In genomic region chr16:23679274-23679985, GRCh38 we compare ENCODE assay signal across 8 cellular contexts. TPM values are rescaled to one million over a fixed set of nuclear protein-coding genes. Genes with fewer than 3 reads are reported as not detected.
DNase-seq lines count a peak whose midpoint lies in the region; ATAC-seq and TF ChIP-seq lines count a peak whose summit lies in the region.

No MANE protein-coding gene starts in this region.

- H3K9me3 Mint-ChIP-seq in activated T-helper 1 cell treated with anti-CD3 and anti-CD28 coated beads, Interleukin-12 subunit alpha, Interleukin-12 subunit beta, Interleukin-2, Interleukin-4 antibody, amounts not matched to agents 30 ng/mL and 10 ng/mL and 1 ng/mL, durations not matched to agents 14 hours and 24 hours and 36 hours: no peaks in the 10 kb centered on the region
- H3K9me3 Mint-ChIP-seq in stimulated activated naive CD8-positive, alpha-beta T cell treated with anti-CD3 and anti-CD28 coated beads, Interleukin-15, amount 100 ng/mL, for 72 hours: no peaks in the 10 kb centered on the region

- intact Hi-C loops in activated T-helper 1 cell treated with anti-CD3 and anti-CD28 coated beads, Interleukin-12 subunit alpha, Interleukin-12 subunit beta, Interleukin-2, Interleukin-4 antibody, amounts not matched to agents 30 ng/mL and 10 ng/mL and 1 ng/mL, durations not matched to agents 14 hours and 24 hours and 36 hours (cut with micrococcal nuclease): loop anchor here (2.0 to 10.0 kb wide), 4 partner anchors 155 to 865 kb away; partner anchors contain the start of genes COG7 and PRKCB
- intact Hi-C loops in head of caudate nucleus (cut with DNase I): no loop called here

- peak overlapping the region; percentile 86 for H3K27ac ChIP-seq in iPS-20b (ENCODE audit: low read length)

- no peaks in the 10 kb centered on the region for H3K27me3 ChIP-seq in iPS-20b (ENCODE audit: insufficient read depth, low read length)

- H3K9ac ChIP-seq in iPS-20b (ENCODE audit: low read depth, low read length): peak overlapping the region; percentile 99

- H3K4me1 ChIP-seq in iPS-20b (ENCODE audit: insufficient read depth, low read length): peaks cover 8% of the 10 kb centered on the region; the same call in 1 of the 2 replicates

- H3K9me3 ChIP-seq in iPS-20b (ENCODE audit: insufficient read depth, low read depth, low read length): no peaks in the 10 kb centered on the region

- CTCF ChIA-PET in AG04449 (lab: Yijun Ruan, JAX): interaction anchor here (1.4 to 3.2 kb wide), 3 partner anchors 9 to 244 kb away, joined by 3 to 17 read pairs (median 5); partner anchors contain the start of genes DCTN5 and PALB2

- peak overlapping the region; percentile 84 for H3K27ac Mint-ChIP-seq in activated T-helper 1 cell treated with anti-CD3 and anti-CD28 coated beads, Interleukin-12 subunit alpha, Interleukin-12 subunit beta, Interleukin-2, Interleukin-4 antibody, amounts not matched to agents 30 ng/mL and 10 ng/mL and 1 ng/mL, durations not matched to agents 14 hours and 24 hours and 36 hours
- H3K27ac Mint-ChIP-seq in stimulated activated naive CD8-positive, alpha-beta T cell treated with anti-CD3 and anti-CD28 coated beads, Interleukin-15, amount 100 ng/mL, for 72 hours: peak overlapping the region; percentile 91 to 97

- POLR2A ChIA-PET in AG04449 (lab: Yijun Ruan, JAX): interaction anchor here (0.7 to 0.8 kb wide), 2 partner anchors 10 to 46 kb away, joined by 3 read pairs; no protein-coding TSS in a partner anchor

- no peak for TF ChIP-seq CTCF in AG04449 (IDR thresholded peaks at IDR 0.05; ENCODE audit: insufficient read depth, low read length, missing control alignments)

- H3K36me3 ChIP-seq in iPS-20b (ENCODE audit: insufficient read depth, low read depth, low read length): peaks cover 53% of the 10 kb centered on the region

- peak; percentile 19 for ATAC-seq in stimulated activated naive CD8-positive, alpha-beta T cell treated with anti-CD3 and anti-CD28 coated beads, Interleukin-15, amount 100 ng/mL, for 72 hours
- ATAC-seq in GM21529 (IDR thresholded peaks at IDR 0.05; ENCODE audit: unreplicated experiment): no peak

- no peak for DNase-seq in AG04449 (ENCODE audit: low read depth, low spot score)
- DNase-seq in GM03348 (ENCODE audit: low spot score): peak; percentile 33
- DNase-seq in NCI-H1105 (lab: John Stamatoyannopoulos, UW): peak; percentile 26
- DNase-seq in activated T-helper 1 cell treated with anti-CD3 and anti-CD28 coated beads, Interleukin-12 subunit alpha, Interleukin-12 subunit beta, Interleukin-2, Interleukin-4 antibody, amounts not matched to agents 30 ng/mL and 10 ng/mL and 1 ng/mL, durations not matched to agents 14 hours and 24 hours and 36 hours (ENCODE audit: low spot score): no peak
- no peak for DNase-seq in stimulated activated naive CD8-positive, alpha-beta T cell treated with anti-CD3 and anti-CD28 coated beads, Interleukin-15, amount 100 ng/mL, for 72 hours
- no peak for DNase-seq in head of caudate nucleus

- peaks cover 34% of the 10 kb centered on the region for H3K4me1 Mint-ChIP-seq in activated T-helper 1 cell treated with anti-CD3 and anti-CD28 coated beads, Interleukin-12 subunit alpha, Interleukin-12 subunit beta, Interleukin-2, Interleukin-4 antibody, amounts not matched to agents 30 ng/mL and 10 ng/mL and 1 ng/mL, durations not matched to agents 14 hours and 24 hours and 36 hours (ENCODE audit: low read depth)
- H3K4me1 Mint-ChIP-seq in stimulated activated naive CD8-positive, alpha-beta T cell treated with anti-CD3 and anti-CD28 coated beads, Interleukin-15, amount 100 ng/mL, for 72 hours: peaks cover 28% of the 10 kb centered on the region

- peak overlapping the region; percentile 68 for H3K4me3 ChIP-seq in AG04449 (ENCODE audit: low read depth, low read length)
- peak overlapping the region; percentile 100 for H3K4me3 ChIP-seq in iPS-20b (ENCODE audit: low read length)

- H3K36me3 Mint-ChIP-seq in activated T-helper 1 cell treated with anti-CD3 and anti-CD28 coated beads, Interleukin-12 subunit alpha, Interleukin-12 subunit beta, Interleukin-2, Interleukin-4 antibody, amounts not matched to agents 30 ng/mL and 10 ng/mL and 1 ng/mL, durations not matched to agents 14 hours and 24 hours and 36 hours (ENCODE audit: low read depth): peaks cover 29% of the 10 kb centered on the region

- peak overlapping the region; percentile 94 for H3K4me3 Mint-ChIP-seq in activated T-helper 1 cell treated with anti-CD3 and anti-CD28 coated beads, Interleukin-12 subunit alpha, Interleukin-12 subunit beta, Interleukin-2, Interleukin-4 antibody, amounts not matched to agents 30 ng/mL and 10 ng/mL and 1 ng/mL, durations not matched to agents 14 hours and 24 hours and 36 hours
- peak overlapping the region; percentile 95 to 97 for H3K4me3 Mint-ChIP-seq in stimulated activated naive CD8-positive, alpha-beta T cell treated with anti-CD3 and anti-CD28 coated beads, Interleukin-15, amount 100 ng/mL, for 72 hours

- no peaks in the 10 kb centered on the region for H3K27me3 Mint-ChIP-seq in activated T-helper 1 cell treated with anti-CD3 and anti-CD28 coated beads, Interleukin-12 subunit alpha, Interleukin-12 subunit beta, Interleukin-2, Interleukin-4 antibody, amounts not matched to agents 30 ng/mL and 10 ng/mL and 1 ng/mL, durations not matched to agents 14 hours and 24 hours and 36 hours (ENCODE audit: insufficient read depth)
- no peaks in the 10 kb centered on the region for H3K27me3 Mint-ChIP-seq in stimulated activated naive CD8-positive, alpha-beta T cell treated with anti-CD3 and anti-CD28 coated beads, Interleukin-15, amount 100 ng/mL, for 72 hours

RNA-seq across cellular contexts. Expression of gene PLK1, which starts 0.7 kb away (rescaled TPM):
- 45.2 and 54.7 TPM in 2 replicates for total RNA-seq in activated T-helper 1 cell treated with anti-CD3 and anti-CD28 coated beads, Interleukin-12 subunit alpha, Interleukin-12 subunit beta, Interleukin-2, Interleukin-4 antibody, amounts not matched to agents 30 ng/mL and 10 ng/mL and 1 ng/mL, durations not matched to agents 14 hours and 24 hours and 36 hours

RNA-seq across cellular contexts. Expression of gene ERN2, which starts 33.6 kb away (rescaled TPM):
- not detected in 2 replicates for total RNA-seq in activated T-helper 1 cell treated with anti-CD3 and anti-CD28 coated beads, Interleukin-12 subunit alpha, Interleukin-12 subunit beta, Interleukin-2, Interleukin-4 antibody, amounts not matched to agents 30 ng/mL and 10 ng/mL and 1 ng/mL, durations not matched to agents 14 hours and 24 hours and 36 hours

RNA-seq across cellular contexts. Expression of gene DCTN5, which starts 38.2 kb away (rescaled TPM):
- 102 and 105 TPM in 2 replicates for total RNA-seq in activated T-helper 1 cell treated with anti-CD3 and anti-CD28 coated beads, Interleukin-12 subunit alpha, Interleukin-12 subunit beta, Interleukin-2, Interleukin-4 antibody, amounts not matched to agents 30 ng/mL and 10 ng/mL and 1 ng/mL, durations not matched to agents 14 hours and 24 hours and 36 hours

RNA-seq across cellular contexts. Expression of gene PALB2, which starts 38.3 kb away (rescaled TPM):
- 34.4 and 36.2 TPM in 2 replicates for total RNA-seq in activated T-helper 1 cell treated with anti-CD3 and anti-CD28 coated beads, Interleukin-12 subunit alpha, Interleukin-12 subunit beta, Interleukin-2, Interleukin-4 antibody, amounts not matched to agents 30 ng/mL and 10 ng/mL and 1 ng/mL, durations not matched to agents 14 hours and 24 hours and 36 hours

Comparison
In these comparisons a context has a peak if more than half of its experiments do, and no peak if none do; other contexts are left out.
1. DNase-seq: peak in GM03348 (single experiment) and NCI-H1105 (single experiment); none in AG04449 (single experiment), activated T-helper 1 cell treated with anti-CD3 and anti-CD28 coated beads, Interleukin-12 subunit alpha, Interleukin-12 subunit beta, Interleukin-2, Interleukin-4 antibody, amounts not matched to agents 30 ng/mL and 10 ng/mL and 1 ng/mL, durations not matched to agents 14 hours and 24 hours and 36 hours (single experiment), stimulated activated naive CD8-positive, alpha-beta T cell treated with anti-CD3 and anti-CD28 coated beads, Interleukin-15, amount 100 ng/mL, for 72 hours (0 of 2) and head of caudate nucleus (0 of 42).